16 cellular contexts compared by ENCODE assay signal in the genomic region with DNA sequence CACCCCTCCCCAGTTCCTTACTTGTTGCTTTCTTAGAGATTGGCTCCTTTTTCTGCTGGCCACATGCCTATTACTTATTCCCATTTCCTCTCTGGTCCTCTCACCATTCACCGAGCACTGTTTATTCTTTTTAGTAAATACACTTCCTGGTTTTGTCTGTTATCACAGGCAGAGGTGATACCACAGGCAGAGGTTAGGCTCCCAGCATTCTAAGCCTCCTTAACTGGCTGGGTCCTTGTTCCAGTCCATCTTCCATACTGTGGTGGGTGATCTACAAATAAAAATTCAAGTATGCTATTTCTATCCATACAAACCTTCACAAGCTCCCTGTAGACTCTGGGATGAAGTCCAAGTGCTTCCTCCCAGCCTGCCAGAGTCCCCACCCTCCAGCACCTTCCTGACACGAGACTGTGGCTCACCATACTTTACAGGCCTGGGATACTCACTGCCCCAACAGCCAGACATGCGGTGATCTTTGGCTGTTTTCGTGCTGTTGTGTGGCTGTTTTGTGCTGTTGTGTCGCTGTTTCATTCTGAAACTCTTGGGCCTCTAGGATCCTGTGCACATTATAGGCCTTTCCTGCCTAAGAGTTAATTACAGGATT.
DNase-seq lines count a peak whose midpoint lies in the region; ATAC-seq and TF ChIP-seq lines count a peak whose summit lies in the region.
"Had no signal": no experiment of that assay in that cellular context is flagged by ENCODE, and none has a peak within 500 bp of the region (broad histone marks: within the 10 kb centered on the region; RNA-seq: fewer than 3 reads in every experiment).

No MANE protein-coding gene starts in this region.

- peak overlapping the region in 1 of 12 donors; percentile 13 for H3K27ac ChIP-seq in heart left ventricle
- no peak overlapping the region for H3K27ac ChIP-seq in upper lobe of right lung
- H3K27ac ChIP-seq in PC-9: no peak overlapping the region
- H3K27ac ChIP-seq: HL-60, ovary, uterus had no signal

- H3K9me2 ChIP-seq in PC-9 (ENCODE audit: insufficient read depth): no peaks in the 10 kb centered on the region

- BruUV-seq in PC-9 (replicated peaks; lab: Mats Ljungman, UMichigan): no TSS peak

- POLR2A ChIA-PET in PC-9 (lab: Charles Lee; ENCODE audit: unreplicated experiment): no interaction called here

- no peaks in the 10 kb centered on the region for H3K9me3 ChIP-seq in heart left ventricle
- H3K9me3 ChIP-seq in upper lobe of right lung: no peaks in the 10 kb centered on the region
- H3K9me3 ChIP-seq in PC-9 (ENCODE audit: insufficient read depth, low read depth): no peaks in the 10 kb centered on the region
- H3K9me3 ChIP-seq: ovary, uterus had no signal

- H3K4me2 ChIP-seq in PC-9: no peak overlapping the region

- no peaks in the 10 kb centered on the region for H3K79me2 ChIP-seq in PC-9 (ENCODE audit: low read depth)

- no peak overlapping the region for H2AFZ ChIP-seq in PC-9

- H3K27me3 ChIP-seq in heart left ventricle: no peaks in the 10 kb centered on the region
- no peaks in the 10 kb centered on the region for H3K27me3 ChIP-seq in upper lobe of right lung
- peaks cover 79% of the 10 kb centered on the region for H3K27me3 ChIP-seq in PC-9 (ENCODE audit: insufficient read depth, low read depth)
- H3K27me3 ChIP-seq: ovary, uterus had no signal

- no peaks in the 10 kb centered on the region for H4K20me1 ChIP-seq in PC-9 (ENCODE audit: insufficient read depth)

- H3K36me3 ChIP-seq in heart left ventricle (no peaks in the 10 kb centered on the region), upper lobe of right lung (no peaks in the 10 kb centered on the region), PC-9 (ENCODE audit: low read depth) (no peaks in the 10 kb centered on the region)
- H3K36me3 ChIP-seq: ovary, uterus had no signal

- 30 to 50% (median 36%) methylated on average over 5 of the region's 5 CpGs for WGBS in heart left ventricle, 4 donors

- intact Hi-C loops in heart left ventricle (cut with DNase I) (no loop called here), cardiac septum (cut with DNase I) (no loop called here), left ventricle myocardium superior (cut with micrococcal nuclease) (no loop called here), upper lobe of right lung (cut with DNase I) (no loop called here), PC-9 (cut with micrococcal nuclease; ENCODE audit: unreplicated experiment) (no loop called here)

- CTCF ChIA-PET in PC-9 (lab: Charles Lee): no interaction called here

- no peak for TF ChIP-seq POLR2A in heart left ventricle (IDR thresholded peaks at IDR 0.05)

- ATAC-seq in heart left ventricle: peak; percentile 47 to 72 (median 60)
- peak; percentile 72 for ATAC-seq in left ventricle myocardium superior
- peak; percentile 42 for ATAC-seq in upper lobe of right lung
- ATAC-seq: GM12878 had no signal

- peaks cover 0 to 16% (median 3%) of the 10 kb centered on the region in 12 donors for H3K4me1 ChIP-seq in heart left ventricle
- H3K4me1 ChIP-seq in upper lobe of right lung: no peaks in the 10 kb centered on the region
- no peaks in the 10 kb centered on the region for H3K4me1 ChIP-seq in PC-9 (replicated peaks; ENCODE audit: insufficient read depth)
- H3K4me1 ChIP-seq: uterus had no signal

- DNase-seq in heart left ventricle (peak in 3 of 5 donors; percentile 14 to 28 (median 22)), cardiac septum (ENCODE audit: low spot score) (no peak), NCI-H774 (lab: John Stamatoyannopoulos, UW) (peak; percentile 24), left ventricle myocardium superior (peak; percentile 32), upper lobe of right lung (no peak), PC-9 (no peak), D341Med (ENCODE audit: low spot score) (no peak), anterior cingulate cortex (lab: John Stamatoyannopoulos, UW) (no peak)
- DNase-seq: activated naive CD4-positive, alpha-beta T cell treated with Interleukin-2 at 50 U/mL for 16 hours; mesenchymal stem cell; MM.1S; ovary; stimulated activated CD4-positive, alpha-beta T cell treated with anti-CD3 and anti-CD28 coated beads, Interleukin-2, amount 100 ng/mL, for 48 hours had no signal

- no peaks in the 10 kb centered on the region for H3F3A ChIP-seq in PC-9 (ENCODE audit: insufficient read depth, low read depth)

- TF ChIP-seq CTCF in heart left ventricle (IDR thresholded peaks at IDR 0.05) (no peak), upper lobe of right lung (IDR thresholded peaks at IDR 0.05) (no peak), PC-9 (conservative IDR thresholded peaks at IDR 0.05) (no peak)

- H3K4me3 ChIP-seq in heart left ventricle (no peak overlapping the region), upper lobe of right lung (no peak overlapping the region), PC-9 (no peak overlapping the region)
- H3K4me3 ChIP-seq: GM12878, ovary, uterus had no signal

Comparison
In these comparisons a context has a peak if more than half of its experiments do, and no peak if none do; other contexts are left out.
1. DNase-seq: peak in heart left ventricle (3 of 5), NCI-H774 (single experiment) and left ventricle myocardium superior (single experiment); none in cardiac septum (single experiment), upper lobe of right lung (single experiment), PC-9 (0 of 2), D341Med (single experiment) and anterior cingulate cortex (0 of 58).
2. Peak in every context shown above with its lines, with median percentiles within 50 percentile points of each other: ATAC-seq.